8 cellular contexts compared by ENCODE assay signal in genomic region chr11:77473001-77473800, GRCh38. TPM values are rescaled to one million over a fixed set of nuclear protein-coding genes. Genes with fewer than 3 reads are reported as not detected.
DNase-seq lines count a peak whose midpoint lies in the region; ATAC-seq and TF ChIP-seq lines count a peak whose summit lies in the region.

No MANE protein-coding gene starts in this region.

- intact Hi-C loops in CD14-positive monocyte (cut with micrococcal nuclease), result no loop called here
- intact Hi-C loops in activated CD4-positive, alpha-beta T cell treated with anti-CD3 and anti-CD28 coated beads for 36 hours (cut with DNase I, micrococcal nuclease), result loop anchor here (5.0 to 10.0 kb wide), 4 partner anchors 61 to 664 kb away; partner anchors contain the start of genes ALG8 (in 1 of the 2), CLNS1A (in 1 of the 2) and INTS4 (in 1 of the 2)
- intact Hi-C loops in lower leg skin (cut with DNase I; ENCODE audit: low total_unique reads), result no loop called here

- peaks cover 0 to 2% of the 10 kb centered on the region in 2 donors for H3K36me3 Mint-ChIP-seq in CD14-positive monocyte
- H3K36me3 Mint-ChIP-seq in activated CD4-positive, alpha-beta T cell treated with anti-CD3 and anti-CD28 coated beads for 36 hours (ENCODE audit: low read depth), result no peaks in the 10 kb centered on the region

- H3K27ac ChIP-seq in coronary artery, result peak overlapping the region; percentile 36 to 52

- H3K27me3 Mint-ChIP-seq in CD14-positive monocyte (ENCODE audit: low read depth in 3 of 3), result peaks cover 4 to 24% (median 12%) of the 10 kb centered on the region in 3 donors
- H3K27me3 Mint-ChIP-seq in activated CD4-positive, alpha-beta T cell treated with anti-CD3 and anti-CD28 coated beads for 36 hours, result peaks cover 15% of the 10 kb centered on the region

- POLR2A ChIA-PET in activated CD4-positive, alpha-beta T cell treated with anti-CD3 and anti-CD28 coated beads for 36 hours (lab: Charles Lee), result no interaction called here

- TF ChIP-seq CTCF in CD14-positive monocyte (IDR thresholded peaks at IDR 0.05) (no peak), coronary artery (IDR thresholded peaks at IDR 0.05) (no peak), lower leg skin (IDR thresholded peaks at IDR 0.05) (no peak)

- ATAC-seq in GM19372 (IDR thresholded peaks at IDR 0.05; ENCODE audit: low read depth, unreplicated experiment), result peak; percentile 36
- ATAC-seq in activated CD4-positive, alpha-beta T cell treated with anti-CD3 and anti-CD28 coated beads for 36 hours, result peak; percentile 73

- 2 to 3% methylated on average over 24 to 38 of the region's 79 CpGs for WGBS in lower leg skin, 2 donors

- peak overlapping the region; percentile 86 to 93 for H3K4me3 Mint-ChIP-seq in CD14-positive monocyte
- H3K4me3 Mint-ChIP-seq in activated CD4-positive, alpha-beta T cell treated with anti-CD3 and anti-CD28 coated beads for 36 hours, result peak overlapping the region; percentile 75

- peak overlapping the region; percentile 81 to 97 (median 94) for H3K27ac Mint-ChIP-seq in CD14-positive monocyte
- H3K27ac Mint-ChIP-seq in activated CD4-positive, alpha-beta T cell treated with anti-CD3 and anti-CD28 coated beads for 36 hours, result peak overlapping the region; percentile 73

- peaks cover 0 to 2% (median 0%) of the 10 kb centered on the region in 7 donors for H3K9me3 Mint-ChIP-seq in CD14-positive monocyte
- no peaks in the 10 kb centered on the region for H3K9me3 Mint-ChIP-seq in activated CD4-positive, alpha-beta T cell treated with anti-CD3 and anti-CD28 coated beads for 36 hours (ENCODE audit: low read depth)

- peaks cover 40% of the 10 kb centered on the region for H3K4me1 Mint-ChIP-seq in CD14-positive monocyte
- peaks cover 4% of the 10 kb centered on the region for H3K4me1 Mint-ChIP-seq in activated CD4-positive, alpha-beta T cell treated with anti-CD3 and anti-CD28 coated beads for 36 hours

- CTCF ChIA-PET in activated CD4-positive, alpha-beta T cell treated with anti-CD3 and anti-CD28 coated beads for 36 hours (lab: Charles Lee), result interaction anchor here (0.6 to 1.5 kb wide), 2 partner anchors 22 to 25 kb away, joined by 3 to 5 read pairs; no protein-coding TSS in a partner anchor

- DNase-seq in CD14-positive monocyte (ENCODE audit: low spot score) (peak; percentile 51), coronary artery (ENCODE audit: low spot score) (no peak), lower leg skin (ENCODE audit: low spot score in 2 of 2) (peak; percentile 18 to 89), NCI-H128 (lab: John Stamatoyannopoulos, UW; ENCODE audit: unreplicated experiment) (no peak)
- DNase-seq in Jurkat, Clone E6-1 (ENCODE audit: low read depth, low spot score), result no peak
- DNase-seq in activated CD4-positive, alpha-beta T cell treated with anti-CD3 and anti-CD28 coated beads for 36 hours, result peak; percentile 70
- DNase-seq in stimulated activated CD4-positive, alpha-beta T cell treated with anti-CD3 and anti-CD28 coated beads, TNF-alpha, amount 100 ng/mL, for 1 hour (ENCODE audit: low read depth in 3 of 3, low spot score in 1 of 3), result peak in 2 of 3 donors; percentile 11 to 33

- peak overlapping the region; percentile 63 for H3K4me3 ChIP-seq in Jurkat, Clone E6-1 (ENCODE audit: low read length)
- H3K4me3 ChIP-seq in coronary artery, result peak overlapping the region; percentile 92
- peak overlapping the region; percentile 42 for H3K4me3 ChIP-seq in lower leg skin (ENCODE audit: low read depth, poor library complexity, severe bottlenecking)

- TF ChIP-seq POLR2A in lower leg skin (IDR thresholded peaks at IDR 0.05), result no peak

RNA-seq across cellular contexts. Expression of gene PAK1, which starts 0.7 kb away (rescaled TPM):
- polyA plus RNA-seq in CD14-positive monocyte, result 100 to 1,000 TPM; 128 to 134 TPM
- 79.5 TPM for polyA plus RNA-seq in Jurkat, Clone E6-1 (2012; ENCODE audit: insufficient read depth, insufficient read length)
- 10 to 100 TPM; 38.2 to 43.9 TPM for total RNA-seq in activated CD4-positive, alpha-beta T cell treated with anti-CD3 and anti-CD28 coated beads for 36 hours
- 10 to 100 TPM; 17.8 to 34.5 (median 21.6) TPM for total RNA-seq in lower leg skin

Comparison
In these comparisons a context has a peak if more than half of its experiments do, and no peak if none do; other contexts are left out.
1. DNase-seq: peak in CD14-positive monocyte (single experiment), activated CD4-positive, alpha-beta T cell treated with anti-CD3 and anti-CD28 coated beads for 36 hours (single experiment), lower leg skin (2 of 2) and stimulated activated CD4-positive, alpha-beta T cell treated with anti-CD3 and anti-CD28 coated beads, TNF-alpha, amount 100 ng/mL, for 1 hour (2 of 3); none in Jurkat, Clone E6-1 (single experiment), coronary artery (single experiment) and NCI-H128 (single experiment).
2. H3K4me3 ChIP-seq: peak in every context shown above with its lines; median percentile 92 in coronary artery; 63 in Jurkat, Clone E6-1; 42 in lower leg skin.
3. intact Hi-C loops: an anchor here in activated CD4-positive, alpha-beta T cell treated with anti-CD3 and anti-CD28 coated beads for 36 hours (5.0 to 10.0 kb wide); none called in CD14-positive monocyte and lower leg skin.